ENCODE assay signal across 8 cellular contexts in the genomic region with DNA sequence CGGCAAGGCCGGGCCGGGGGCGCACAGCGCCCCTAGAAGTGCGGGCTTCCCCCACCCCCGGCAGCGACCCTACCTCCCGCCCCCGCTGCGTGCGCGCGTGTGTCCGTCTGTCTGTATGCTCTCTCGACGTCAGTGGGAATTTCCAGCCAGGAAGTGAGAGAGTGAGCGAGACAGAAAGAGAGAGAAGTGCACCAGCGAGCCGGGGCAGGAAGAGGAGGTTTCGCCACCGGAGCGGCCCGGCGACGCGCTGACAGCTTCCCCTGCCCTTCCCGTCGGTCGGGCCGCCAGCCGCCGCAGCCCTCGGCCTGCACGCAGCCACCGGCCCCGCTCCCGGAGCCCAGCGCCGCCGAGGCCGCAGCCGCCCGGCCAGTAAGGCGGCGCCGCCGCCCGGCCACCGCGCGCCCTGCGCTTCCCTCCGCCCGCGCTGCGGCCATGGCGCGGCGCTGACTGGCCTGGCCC. TPM values are rescaled to one million over a fixed set of nuclear protein-coding genes. Genes with fewer than 3 reads are reported as not detected.
DNase-seq lines count a peak whose midpoint lies in the region; ATAC-seq and TF ChIP-seq lines count a peak whose summit lies in the region.

A gene with protein sequence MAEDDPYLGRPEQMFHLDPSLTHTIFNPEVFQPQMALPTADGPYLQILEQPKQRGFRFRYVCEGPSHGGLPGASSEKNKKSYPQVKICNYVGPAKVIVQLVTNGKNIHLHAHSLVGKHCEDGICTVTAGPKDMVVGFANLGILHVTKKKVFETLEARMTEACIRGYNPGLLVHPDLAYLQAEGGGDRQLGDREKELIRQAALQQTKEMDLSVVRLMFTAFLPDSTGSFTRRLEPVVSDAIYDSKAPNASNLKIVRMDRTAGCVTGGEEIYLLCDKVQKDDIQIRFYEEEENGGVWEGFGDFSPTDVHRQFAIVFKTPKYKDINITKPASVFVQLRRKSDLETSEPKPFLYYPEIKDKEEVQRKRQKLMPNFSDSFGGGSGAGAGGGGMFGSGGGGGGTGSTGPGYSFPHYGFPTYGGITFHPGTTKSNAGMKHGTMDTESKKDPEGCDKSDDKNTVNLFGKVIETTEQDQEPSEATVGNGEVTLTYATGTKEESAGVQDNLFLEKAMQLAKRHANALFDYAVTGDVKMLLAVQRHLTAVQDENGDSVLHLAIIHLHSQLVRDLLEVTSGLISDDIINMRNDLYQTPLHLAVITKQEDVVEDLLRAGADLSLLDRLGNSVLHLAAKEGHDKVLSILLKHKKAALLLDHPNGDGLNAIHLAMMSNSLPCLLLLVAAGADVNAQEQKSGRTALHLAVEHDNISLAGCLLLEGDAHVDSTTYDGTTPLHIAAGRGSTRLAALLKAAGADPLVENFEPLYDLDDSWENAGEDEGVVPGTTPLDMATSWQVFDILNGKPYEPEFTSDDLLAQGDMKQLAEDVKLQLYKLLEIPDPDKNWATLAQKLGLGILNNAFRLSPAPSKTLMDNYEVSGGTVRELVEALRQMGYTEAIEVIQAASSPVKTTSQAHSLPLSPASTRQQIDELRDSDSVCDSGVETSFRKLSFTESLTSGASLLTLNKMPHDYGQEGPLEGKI (plus strand): TSS at position 184 of the 459 bp plus-strand sequence. CDS start 24,160 bp downstream, outside the sequence.

- H3K27me3 ChIP-seq in CD4-positive, CD25-positive, alpha-beta regulatory T cell (ENCODE audit: control insufficient read depth, insufficient read depth, low read length), result no peaks in the 10 kb centered on the region
- H3K27me3 ChIP-seq in SJCRH30 (no peaks in the 10 kb centered on the region), thymus (ENCODE audit: control insufficient read depth, insufficient read depth) (no peaks in the 10 kb centered on the region)

- peaks cover 40% of the 10 kb centered on the region for H3K4me1 ChIP-seq in CD4-positive, CD25-positive, alpha-beta regulatory T cell (ENCODE audit: control insufficient read depth, insufficient read depth, low read length, poor library complexity, severe bottlenecking)
- H3K4me1 ChIP-seq in SJCRH30 (peaks cover 9% of the 10 kb centered on the region), thymus (ENCODE audit: control insufficient read depth, insufficient read depth, low read length) (no peaks in the 10 kb centered on the region)

- peak; percentile 61 to 63 for ATAC-seq in CD4-positive, CD25-positive, alpha-beta regulatory T cell (ENCODE audit: low read depth in 2 of 2)
- ATAC-seq in GM19328 (IDR thresholded peaks at IDR 0.05; ENCODE audit: unreplicated experiment) (peak; percentile 61), HG03469 (IDR thresholded peaks at IDR 0.05; ENCODE audit: unreplicated experiment) (peak; percentile 52)

- peak within 1 kb of the TSS; percentile 88 to 97 (median 92) for H3K27ac Mint-ChIP-seq in CD4-positive, CD25-positive, alpha-beta regulatory T cell
- peak within 1 kb of the TSS; percentile 98 for H3K27ac Mint-ChIP-seq in osteocyte (ENCODE audit: unreplicated experiment)

- H3K36me3 Mint-ChIP-seq in CD4-positive, CD25-positive, alpha-beta regulatory T cell, result no peaks in the 10 kb centered on the region
- no peaks in the 10 kb centered on the region for H3K36me3 Mint-ChIP-seq in osteocyte (ENCODE audit: unreplicated experiment)

- H3K4me1 Mint-ChIP-seq in CD4-positive, CD25-positive, alpha-beta regulatory T cell, result peaks cover 21 to 40% (median 35%) of the 10 kb centered on the region in 4 donors
- peaks cover 35% of the 10 kb centered on the region for H3K4me1 Mint-ChIP-seq in osteocyte (ENCODE audit: unreplicated experiment)

- no peaks in the 10 kb centered on the region for H3K9me3 Mint-ChIP-seq in CD4-positive, CD25-positive, alpha-beta regulatory T cell
- no peaks in the 10 kb centered on the region for H3K9me3 Mint-ChIP-seq in osteocyte (ENCODE audit: unreplicated experiment)

- H3K27ac ChIP-seq in CD4-positive, CD25-positive, alpha-beta regulatory T cell (ENCODE audit: insufficient read depth, low read length, poor library complexity, severe bottlenecking), result peak within 1 kb of the TSS; percentile 97
- peak within 1 kb of the TSS; percentile 95 for H3K27ac ChIP-seq in SJCRH30
- H3K27ac ChIP-seq in thymus (ENCODE audit: low read depth), result peak within 1 kb of the TSS; percentile 89

- no peak for TF ChIP-seq CTCF in osteocyte (IDR thresholded peaks at IDR 0.05)

- H3K9me3 ChIP-seq in CD4-positive, CD25-positive, alpha-beta regulatory T cell (ENCODE audit: control insufficient read depth in 2 of 2, low read length in 2 of 2), result no peaks in the 10 kb centered on the region
- no peaks in the 10 kb centered on the region for H3K9me3 ChIP-seq in SJCRH30 (replicated peaks)
- no peaks in the 10 kb centered on the region for H3K9me3 ChIP-seq in thymus (ENCODE audit: control insufficient read depth)

- peaks cover 7% of the 10 kb centered on the region for H3K27me3 Mint-ChIP-seq in CD4-positive, CD25-positive, alpha-beta regulatory T cell
- no peaks in the 10 kb centered on the region for H3K27me3 Mint-ChIP-seq in osteocyte (ENCODE audit: unreplicated experiment)

- DNase-seq in CD4-positive, CD25-positive, alpha-beta regulatory T cell, result peak; percentile 78 to 85 (median 79)
- DNase-seq in SJCRH30 (peak; percentile 65 to 66), glomerular endothelial cell (ENCODE audit: extremely low read depth, low read depth, low spot score) (no peak), osteocyte (ENCODE audit: extremely low spot score, unreplicated experiment) (no peak)
- DNase-seq in activated naive CD4-positive, alpha-beta T cell treated with Interleukin-2 at 50 U/mL for 16 hours, result peak; percentile 86

- no peaks in the 10 kb centered on the region for H3K36me3 ChIP-seq in CD4-positive, CD25-positive, alpha-beta regulatory T cell (ENCODE audit: control insufficient read depth, insufficient read depth, low read length)
- H3K36me3 ChIP-seq in SJCRH30 (0 out of 2 replicates have a peak, but pooled peaks cover 2% of the 10 kb centered on the region), thymus (ENCODE audit: control insufficient read depth, insufficient read depth) (no peaks in the 10 kb centered on the region)

- WGBS in thymus, result under 1% methylated on average over 60 of the region's 60 CpGs

- peak within 1 kb of the TSS; percentile 94 to 100 (median 95) for H3K4me3 Mint-ChIP-seq in CD4-positive, CD25-positive, alpha-beta regulatory T cell
- peak within 1 kb of the TSS; percentile 95 for H3K4me3 Mint-ChIP-seq in osteocyte (ENCODE audit: unreplicated experiment)

- peak within 1 kb of the TSS; percentile 99 for H3K4me3 ChIP-seq in CD4-positive, CD25-positive, alpha-beta regulatory T cell (ENCODE audit: low read depth, low read length)
- H3K4me3 ChIP-seq in SJCRH30 (peak within 1 kb of the TSS; percentile 97), thymus (ENCODE audit: low read length) (peak within 1 kb of the TSS; percentile 89)

RNA-seq across cellular contexts. Expression of the gene that starts here (rescaled TPM):
- total RNA-seq in CD4-positive, CD25-positive, alpha-beta regulatory T cell, result 152 TPM
- 10 to 100 TPM in 3 of 4 donors, 1 to 10 TPM in 1; 9.2 to 21.8 (median 13.6) TPM for polyA plus RNA-seq in CD4-positive, CD25-positive, alpha-beta regulatory T cell
- total RNA-seq in SJCRH30 (2014; rRNA removed; shearing (Covaris generic)), result 33.6 and 34.2 TPM in 2 replicates
- total RNA-seq in glomerular endothelial cell (34.1 and 43.9 TPM in 2 replicates), osteocyte (27.9 and 28.8 TPM in 2 replicates)
- 26.0 TPM for polyA plus RNA-seq in thymus

Comparison
In these comparisons a context has a peak if more than half of its experiments do, and no peak if none do; other contexts are left out.
1. DNase-seq: peak in CD4-positive, CD25-positive, alpha-beta regulatory T cell (3 of 3), SJCRH30 (2 of 2) and activated naive CD4-positive, alpha-beta T cell treated with Interleukin-2 at 50 U/mL for 16 hours (single experiment); none in glomerular endothelial cell (single experiment) and osteocyte (single experiment).
2. Peak in every context shown above with its lines, with median percentiles within 50 percentile points of each other: ATAC-seq, H3K27ac ChIP-seq and H3K4me3 ChIP-seq.